Comparison of ENCODE assay signal across 6 cellular contexts in the genomic region with DNA sequence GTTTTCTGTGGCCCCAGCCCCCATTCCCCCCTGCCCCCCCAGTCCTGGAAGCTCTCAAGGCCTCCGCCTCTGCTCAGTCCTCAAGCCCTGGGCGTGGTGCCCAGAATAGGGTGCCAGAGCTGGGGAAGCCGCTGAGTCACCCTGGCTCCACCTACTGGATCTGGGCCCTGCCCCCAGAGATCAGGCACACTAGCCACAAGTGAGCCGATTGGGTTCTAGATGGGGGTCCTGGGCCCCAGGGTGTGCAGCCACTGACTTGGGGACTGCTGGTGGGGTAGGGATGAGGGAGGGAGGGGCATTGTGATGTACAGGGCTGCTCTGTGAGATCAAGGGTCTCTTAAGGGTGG. TPM values are rescaled to one million over a fixed set of nuclear protein-coding genes. Genes with fewer than 3 reads are reported as not detected.
DNase-seq lines count a peak whose midpoint lies in the region; ATAC-seq and TF ChIP-seq lines count a peak whose summit lies in the region.

No MANE protein-coding gene starts in this region.

- POLR2A ChIA-PET in WTC11 (lab: Charles Lee), result no interaction called here

- TF ChIP-seq CTCF in WTC11 (IDR thresholded peaks at IDR 0.05), result no peak

- no peak overlapping the region for H3K4me3 Mint-ChIP-seq in WTC11
- H3K4me3 Mint-ChIP-seq in activated CD8-positive, alpha-beta memory T cell treated with anti-CD3 and anti-CD28 coated beads, Interleukin-2, amount 10 ng/mL, durations not matched to agents 7 days and 5 days, result no peak overlapping the region

- ATAC-seq in WTC11 (peak; percentile 19; the same call in 1 of the 2 replicates), HG03045 (IDR thresholded peaks at IDR 0.05; ENCODE audit: unreplicated experiment) (no peak)
- no peak for ATAC-seq in activated CD8-positive, alpha-beta memory T cell treated with anti-CD3 and anti-CD28 coated beads, Interleukin-2, amount 10 ng/mL, durations not matched to agents 7 days and 5 days

- H3K27me3 Mint-ChIP-seq in WTC11 (ENCODE audit: low read depth), result no peaks in the 10 kb centered on the region
- H3K27me3 Mint-ChIP-seq in activated CD8-positive, alpha-beta memory T cell treated with anti-CD3 and anti-CD28 coated beads, Interleukin-2, amount 10 ng/mL, durations not matched to agents 7 days and 5 days, result no peaks in the 10 kb centered on the region

- DNase-seq in HUDEP-2 (lab: John Stamatoyannopoulos, UW; ENCODE audit: unreplicated experiment in 76 of 76) (peak in 75 of 76 experiments; percentile 25 to 97 (median 92)), WTC11 (ENCODE audit: low spot score) (no peak), glomerular visceral epithelial cell (ENCODE audit: extremely low spot score) (peak; percentile 92)
- DNase-seq in stimulated activated CD8-positive, alpha-beta memory T cell treated with anti-CD3 and anti-CD28 coated beads, Interleukin-2, amount 100 ng/mL, for 48 hours (ENCODE audit: low read depth in 2 of 2), result peak; percentile 36 to 41
- no peak for DNase-seq in activated CD8-positive, alpha-beta memory T cell treated with anti-CD3 and anti-CD28 coated beads, Interleukin-2, amount 10 ng/mL, durations not matched to agents 7 days and 5 days

- no peaks in the 10 kb centered on the region for H3K9me3 Mint-ChIP-seq in WTC11
- H3K9me3 Mint-ChIP-seq in activated CD8-positive, alpha-beta memory T cell treated with anti-CD3 and anti-CD28 coated beads, Interleukin-2, amount 10 ng/mL, durations not matched to agents 7 days and 5 days (ENCODE audit: low read depth), result no peaks in the 10 kb centered on the region

- H3K27ac Mint-ChIP-seq in WTC11, result no peak overlapping the region
- no peak overlapping the region for H3K27ac Mint-ChIP-seq in activated CD8-positive, alpha-beta memory T cell treated with anti-CD3 and anti-CD28 coated beads, Interleukin-2, amount 10 ng/mL, durations not matched to agents 7 days and 5 days

- CTCF ChIA-PET in WTC11 (lab: Charles Lee), result interaction anchor here (0.5 to 1.2 kb wide), 2 partner anchors 26 to 65 kb away, joined by 3 read pairs; no protein-coding TSS in a partner anchor
- CTCF ChIA-PET in activated CD8-positive, alpha-beta memory T cell treated with anti-CD3 and anti-CD28 coated beads, Interleukin-2, amount 10 ng/mL, durations not matched to agents 7 days and 5 days (lab: Charles Lee), result interaction anchor here (1.4 to 1.5 kb wide), 2 partner anchors 18 to 34 kb away, joined by 3 to 4 read pairs; partner anchors contain the start of gene FAM131A

- peaks cover 68% of the 10 kb centered on the region for H3K36me3 Mint-ChIP-seq in WTC11
- peaks cover 61% of the 10 kb centered on the region for H3K36me3 Mint-ChIP-seq in activated CD8-positive, alpha-beta memory T cell treated with anti-CD3 and anti-CD28 coated beads, Interleukin-2, amount 10 ng/mL, durations not matched to agents 7 days and 5 days

- H3K4me1 Mint-ChIP-seq in WTC11, result peaks cover 21% of the 10 kb centered on the region
- peaks cover 29% of the 10 kb centered on the region for H3K4me1 Mint-ChIP-seq in activated CD8-positive, alpha-beta memory T cell treated with anti-CD3 and anti-CD28 coated beads, Interleukin-2, amount 10 ng/mL, durations not matched to agents 7 days and 5 days

TF ChIP-seq in WTC11, 78 proteins besides CTCF, POLR2A, EP300 and RAD21:
- TF ChIP-seq CREM (CRISPR knock-in tag; IDR thresholded peaks at IDR 0.05), result no peak
- TF ChIP-seq ERG (CRISPR knock-in tag; IDR thresholded peaks at IDR 0.05), result no peak
- no peak for TF ChIP-seq RELA (CRISPR knock-in tag; IDR thresholded peaks at IDR 0.05; ENCODE audit: borderline replicate concordance)
- TF ChIP-seq ESRRA (CRISPR knock-in tag; IDR thresholded peaks at IDR 0.05; ENCODE audit: borderline replicate concordance), result no peak
- TF ChIP-seq SMAD3 (CRISPR knock-in tag; IDR thresholded peaks at IDR 0.05; ENCODE audit: borderline replicate concordance), result no peak
- TF ChIP-seq, protein P1, sequence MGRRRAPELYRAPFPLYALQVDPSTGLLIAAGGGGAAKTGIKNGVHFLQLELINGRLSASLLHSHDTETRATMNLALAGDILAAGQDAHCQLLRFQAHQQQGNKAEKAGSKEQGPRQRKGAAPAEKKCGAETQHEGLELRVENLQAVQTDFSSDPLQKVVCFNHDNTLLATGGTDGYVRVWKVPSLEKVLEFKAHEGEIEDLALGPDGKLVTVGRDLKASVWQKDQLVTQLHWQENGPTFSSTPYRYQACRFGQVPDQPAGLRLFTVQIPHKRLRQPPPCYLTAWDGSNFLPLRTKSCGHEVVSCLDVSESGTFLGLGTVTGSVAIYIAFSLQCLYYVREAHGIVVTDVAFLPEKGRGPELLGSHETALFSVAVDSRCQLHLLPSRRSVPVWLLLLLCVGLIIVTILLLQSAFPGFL (CRISPR knock-in tag; IDR thresholded peaks at IDR 0.05; ENCODE audit: borderline replicate concordance), result no peak
- TF ChIP-seq ZBTB21 (CRISPR knock-in tag; IDR thresholded peaks at IDR 0.05; ENCODE audit: borderline replicate concordance), result no peak
- TF ChIP-seq OVOL2 (CRISPR knock-in tag; IDR thresholded peaks at IDR 0.05; ENCODE audit: borderline replicate concordance), result no peak
- TF ChIP-seq, protein P2, sequence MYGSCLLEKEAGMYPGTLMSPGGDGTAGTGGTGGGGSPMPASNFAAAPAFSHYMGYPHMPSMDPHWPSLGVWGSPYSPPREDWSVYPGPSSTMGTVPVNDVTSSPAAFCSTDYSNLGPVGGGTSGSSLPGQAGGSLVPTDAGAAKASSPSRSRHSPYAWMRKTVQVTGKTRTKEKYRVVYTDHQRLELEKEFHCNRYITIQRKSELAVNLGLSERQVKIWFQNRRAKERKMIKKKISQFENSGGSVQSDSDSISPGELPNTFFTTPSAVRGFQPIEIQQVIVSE (CRISPR knock-in tag; IDR thresholded peaks at IDR 0.05; ENCODE audit: borderline replicate concordance), result no peak
- TF ChIP-seq KAT7 (CRISPR knock-in tag; IDR thresholded peaks at IDR 0.05; ENCODE audit: borderline replicate concordance), result no peak
- no peak for TF ChIP-seq ZMAT4 (CRISPR knock-in tag; IDR thresholded peaks at IDR 0.05)
- TF ChIP-seq IRF2 (CRISPR knock-in tag; IDR thresholded peaks at IDR 0.05; ENCODE audit: borderline replicate concordance, low read depth), result no peak

RNA-seq across cellular contexts. Expression of gene EIF4G1, which starts 5.7 kb away (rescaled TPM):
- 411 to 557 TPM (median 439 TPM) in 3 replicates for total RNA-seq in WTC11 (2021)
- 100 to 1,000 TPM; 348 to 471 TPM for total RNA-seq in activated CD8-positive, alpha-beta memory T cell treated with anti-CD3 and anti-CD28 coated beads, Interleukin-2, amount 10 ng/mL, durations not matched to agents 7 days and 5 days

RNA-seq across cellular contexts. Expression of gene FAM131A, which starts 17.3 kb away (rescaled TPM):
- 20.3 to 23.0 TPM (median 20.4 TPM) in 3 replicates for total RNA-seq in WTC11 (2021)
- total RNA-seq in activated CD8-positive, alpha-beta memory T cell treated with anti-CD3 and anti-CD28 coated beads, Interleukin-2, amount 10 ng/mL, durations not matched to agents 7 days and 5 days, result 1 to 10 TPM; 3.1 to 4.5 TPM

RNA-seq across cellular contexts. Expression of gene PSMD2, which starts 21.0 kb away (rescaled TPM):
- 303 to 359 TPM (median 320 TPM) in 3 replicates for total RNA-seq in WTC11 (2021)
- 100 to 1,000 TPM; 193 to 258 TPM for total RNA-seq in activated CD8-positive, alpha-beta memory T cell treated with anti-CD3 and anti-CD28 coated beads, Interleukin-2, amount 10 ng/mL, durations not matched to agents 7 days and 5 days

RNA-seq across cellular contexts. Expression of gene CLCN2, which starts 41.3 kb away (rescaled TPM):
- 15.7 to 22.6 TPM (median 17.0 TPM) in 3 replicates for total RNA-seq in WTC11 (2021)
- 1 to 10 TPM; 3.4 to 4.1 TPM for total RNA-seq in activated CD8-positive, alpha-beta memory T cell treated with anti-CD3 and anti-CD28 coated beads, Interleukin-2, amount 10 ng/mL, durations not matched to agents 7 days and 5 days

RNA-seq across cellular contexts. Expression of gene POLR2H, which starts 41.4 kb away (rescaled TPM):
- 117 to 133 TPM (median 118 TPM) in 3 replicates for total RNA-seq in WTC11 (2021)
- 100 to 1,000 TPM in 1 of 2 experiments, 10 to 100 TPM in 1; 84.3 to 104 TPM for total RNA-seq in activated CD8-positive, alpha-beta memory T cell treated with anti-CD3 and anti-CD28 coated beads, Interleukin-2, amount 10 ng/mL, durations not matched to agents 7 days and 5 days

Comparison
In these comparisons a context has a peak if more than half of its experiments do, and no peak if none do; other contexts are left out.
1. DNase-seq: peak in HUDEP-2 (75 of 76), glomerular visceral epithelial cell (single experiment) and stimulated activated CD8-positive, alpha-beta memory T cell treated with anti-CD3 and anti-CD28 coated beads, Interleukin-2, amount 100 ng/mL, for 48 hours (2 of 2); none in WTC11 (single experiment) and activated CD8-positive, alpha-beta memory T cell treated with anti-CD3 and anti-CD28 coated beads, Interleukin-2, amount 10 ng/mL, durations not matched to agents 7 days and 5 days (single experiment).